20 cellular contexts compared by ENCODE assay signal in genomic region chr4:107809236-107809635, GRCh38. TPM values are rescaled to one million over a fixed set of nuclear protein-coding genes. Genes with fewer than 3 reads are reported as not detected.
"Had no signal": no experiment of that assay in that cellular context is flagged by ENCODE, and none has a peak within 500 bp of the region (broad histone marks: within the 10 kb centered on the region; RNA-seq: fewer than 3 reads in every experiment).

No MANE protein-coding gene starts in this region.

- H3K36me3 ChIP-seq: left lung, prostate gland, right atrium auricular region, stomach, thyroid gland had no signal

- H3K9me3 ChIP-seq: left lung, prostate gland, right atrium auricular region, stomach, thyroid gland had no signal

- H3K4me3 ChIP-seq: coronary artery, left lung, prostate gland, right atrium auricular region, stomach, thyroid gland had no signal

- FAIRE-seq: frontal cortex had no signal

- ATAC-seq: naive thymus-derived CD8-positive, alpha-beta T cell; sciatic nerve; stimulated activated effector memory CD8-positive, alpha-beta T cell treated with anti-CD3 and anti-CD28 coated beads, Interleukin-12 subunit alpha, Interleukin-12 subunit beta, amount 100 ng/mL, for 72 hours had no signal

- DNase-seq: dermis blood vessel endothelial cell; hypothalamus; immature natural killer cell; islet precursor cell; mesenchymal stem cell; naive thymus-derived CD8-positive, alpha-beta T cell; nephron progenitor cell; nucleus accumbens; stimulated activated CD4-positive, alpha-beta T cell treated with anti-CD3 and anti-CD28 coated beads, Interleukin-2, amount 100 ng/mL, for 24 hours; stimulated activated CD4-positive, alpha-beta T cell treated with anti-CD3 and anti-CD28 coated beads, Interleukin-4, amount 100 ng/mL, for 24 hours; stimulated activated naive CD4-positive, alpha-beta T cell treated with Interleukin-2 at 50 U/mL for 16 hours; stomach; thyroid gland had no signal

- H3K4me1 ChIP-seq: left lung, prostate gland, right atrium auricular region, thyroid gland had no signal

- H3K27me3 ChIP-seq: left lung, right atrium auricular region, stomach, thyroid gland had no signal

- H3K27ac ChIP-seq: coronary artery, left lung, prostate gland, right atrium auricular region, thyroid gland had no signal

RNA-seq across cellular contexts. Expression of gene SGMS2, which starts 15.5 kb away (rescaled TPM):
- total RNA-seq: naive thymus-derived CD8-positive, alpha-beta T cell had no signal
